ENCODE assay signal across 6 cellular contexts in the genomic region with DNA sequence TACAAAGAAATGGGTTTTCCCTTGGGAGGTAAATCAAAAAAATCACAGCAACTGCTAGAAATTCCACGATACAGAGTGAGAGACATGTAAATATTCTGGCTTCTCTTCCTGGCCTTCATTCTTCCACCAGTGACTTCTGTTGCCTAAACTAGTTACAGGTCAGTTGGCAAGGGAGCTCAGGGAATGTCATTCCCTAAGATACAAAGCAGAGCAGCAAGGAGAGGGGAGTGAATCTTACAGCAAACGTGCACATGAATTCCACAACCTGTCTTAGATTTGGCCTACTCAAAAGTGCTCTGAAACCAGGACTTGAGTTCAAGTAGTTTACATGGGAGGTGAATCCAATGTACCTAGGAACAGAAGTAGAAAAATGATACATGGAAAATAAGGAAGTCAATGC.
"Had no signal": no experiment of that assay in that cellular context is flagged by ENCODE, and none has a peak within 500 bp of the region (broad histone marks: within the 10 kb centered on the region; RNA-seq: fewer than 3 reads in every experiment).

No MANE protein-coding gene starts in this region.

- DNase-seq: GOT3, H9, HCEC 1CT, IMR-90, KG1 had no signal

- ATAC-seq: K562 had no signal

- H3K4me3 ChIP-seq: K562 had no signal
